ENCODE assay signal across 16 cellular contexts in the genomic region with DNA sequence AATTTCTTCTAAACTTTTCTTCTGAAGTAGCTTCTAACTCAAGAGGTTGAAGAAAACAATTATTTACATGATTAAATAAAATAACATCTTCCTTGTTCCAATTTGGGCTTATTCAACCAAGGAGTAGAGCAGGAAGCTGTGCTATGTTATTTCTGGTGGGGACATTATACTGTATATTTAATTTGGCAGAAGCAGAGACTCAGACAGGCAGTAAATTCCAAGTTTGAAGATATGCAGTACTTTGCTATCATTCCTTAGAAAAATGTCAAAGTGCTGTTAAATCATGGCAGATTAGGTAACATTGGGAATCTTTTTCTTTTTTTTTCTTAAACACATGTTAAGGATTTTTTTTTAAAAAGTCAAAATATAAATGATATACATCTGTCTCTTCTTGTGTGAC.
A peak's percentile ranks its signal among the peaks of the same experiment; 100 is the strongest.
DNase-seq lines count a peak whose midpoint lies in the region; TF ChIP-seq lines count a peak whose summit lies in the region.
"Had no signal": no experiment of that assay in that cellular context is flagged by ENCODE, and none has a peak within 500 bp of the region (broad histone marks: within the 10 kb centered on the region; RNA-seq: fewer than 3 reads in every experiment).

No MANE protein-coding gene starts in this region.

- no peaks in the 10 kb centered on the region for H3K36me3 ChIP-seq in adipocyte (ENCODE audit: control insufficient read depth, insufficient read depth, low read length, severe bottlenecking)
- H3K36me3 ChIP-seq in tibial artery, result no peaks in the 10 kb centered on the region
- H3K36me3 ChIP-seq: MG63 had no signal

- H3K27me3 ChIP-seq in adipocyte (replicated peaks; ENCODE audit: control insufficient read depth, insufficient read depth, low read length) (no peaks in the 10 kb centered on the region), tibial artery (no peaks in the 10 kb centered on the region)
- H3K27me3 ChIP-seq: MG63 had no signal

- peak overlapping the region; percentile 28 for H3K9ac ChIP-seq in adipocyte (ENCODE audit: low read length)

- H3K9me3 Mint-ChIP-seq in nephron, result no peaks in the 10 kb centered on the region

- intact Hi-C loops in tibial artery (cut with DNase I; ENCODE audit: low total_unique reads), result loop anchor here (10.0 kb wide), 2 partner anchors 280 to 440 kb away; no protein-coding TSS in a partner anchor

- no peaks in the 10 kb centered on the region for H3K36me3 Mint-ChIP-seq in nephron (ENCODE audit: low read depth)

- H3K4me3 ChIP-seq in adipocyte (ENCODE audit: low read length), result no peak overlapping the region
- no peak overlapping the region for H3K4me3 ChIP-seq in tibial artery
- H3K4me3 ChIP-seq: A549, MG63 had no signal

- H3K27me3 Mint-ChIP-seq in nephron (ENCODE audit: low read depth), result no peaks in the 10 kb centered on the region

- H3K27ac Mint-ChIP-seq in nephron, result peak overlapping the region; percentile 60 to 90 (median 74)

- no peak overlapping the region for H3K4me3 Mint-ChIP-seq in nephron

- no peaks in the 10 kb centered on the region for H3K9me3 ChIP-seq in adipocyte (ENCODE audit: control insufficient read depth, low read length)
- H3K9me3 ChIP-seq in tibial artery, result no peaks in the 10 kb centered on the region
- H3K9me3 ChIP-seq: A549, MG63 had no signal

- TF ChIP-seq CTCF in nephron (IDR thresholded peaks at IDR 0.05; ENCODE audit: unreplicated experiment in 3 of 3) (no peak), tibial artery (IDR thresholded peaks at IDR 0.05) (no peak)

- peaks cover 15% of the 10 kb centered on the region for H3K4me1 ChIP-seq in adipocyte (ENCODE audit: control insufficient read depth, insufficient read depth, low read length)
- H3K4me1 ChIP-seq in tibial artery, result peaks cover 0 to 35% (median 11%) of the 10 kb centered on the region in 4 donors
- H3K4me1 ChIP-seq: A549 had no signal

- H3K27ac ChIP-seq in tibial artery, result peak overlapping the region in 1 of 2 donors; percentile 22
- H3K27ac ChIP-seq: A549 had no signal

- H3K4me1 Mint-ChIP-seq in nephron, result peaks cover 14% of the 10 kb centered on the region

- DNase-seq in GM03348 (ENCODE audit: low spot score), result peak; percentile 35
- DNase-seq in adipocyte (ENCODE audit: low read depth), result peak; percentile 62
- DNase-seq in fibroblast of peridontal ligament (ENCODE audit: extremely low read depth), result peak; percentile 58
- DNase-seq in mesenteric fat pad (ENCODE audit: low spot score), result no peak
- DNase-seq in tibial artery, result no peak
- no peak for DNase-seq in putamen (ENCODE audit: low spot score)
- DNase-seq in HK-2 (ENCODE audit: unreplicated experiment), result no peak
- DNase-seq: C1 segment of cervical spinal cord, DMS 273 treated with DMSO at 0.1 percent for 48 hours, GF-D8, MG63, NCI-H1092, NCI-H146, NCI-H510A treated with DMSO at 0.1 percent for 48 hours had no signal

Comparison
In these comparisons a context has a peak if more than half of its experiments do, and no peak if none do; other contexts are left out.
1. DNase-seq: peak in GM03348 (single experiment), adipocyte (single experiment) and fibroblast of peridontal ligament (single experiment); none in mesenteric fat pad (single experiment), tibial artery (0 of 2), putamen (single experiment) and HK-2 (single experiment).